Comparison of ENCODE assay signal across 11 cellular contexts in the genomic region with DNA sequence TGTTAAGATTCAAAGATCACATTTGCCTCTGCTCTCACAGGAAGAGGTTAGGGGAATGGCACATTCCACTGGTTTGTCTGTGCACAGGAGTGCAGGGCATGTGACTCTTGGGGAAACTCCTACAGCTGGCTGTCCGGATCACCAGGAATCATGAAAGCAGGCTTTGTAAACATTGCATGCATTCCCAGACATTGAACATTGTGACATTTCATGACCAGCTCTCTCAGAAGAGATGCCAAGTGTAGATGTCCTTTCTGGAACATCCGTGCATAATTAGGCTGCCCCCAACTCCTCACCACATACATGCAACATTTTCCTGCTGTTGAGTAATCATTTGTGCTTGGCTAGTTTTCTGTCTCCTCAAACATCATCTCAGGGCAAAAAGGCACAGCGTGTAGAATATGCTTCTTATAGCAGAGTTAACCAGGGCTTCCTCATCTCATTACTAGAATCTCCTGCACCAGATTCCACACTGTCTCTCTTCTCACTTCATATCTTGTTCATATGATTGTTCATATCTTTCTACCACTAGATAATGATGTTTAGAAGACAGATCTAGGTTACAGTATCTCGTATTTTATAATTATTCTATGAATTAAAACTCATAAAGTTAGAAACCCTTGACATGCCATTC.
DNase-seq lines count a peak whose midpoint lies in the region; ATAC-seq and TF ChIP-seq lines count a peak whose summit lies in the region.
"Had no signal": no experiment of that assay in that cellular context is flagged by ENCODE, and none has a peak within 500 bp of the region (broad histone marks: within the 10 kb centered on the region; RNA-seq: fewer than 3 reads in every experiment).

No MANE protein-coding gene starts in this region.

- no peak overlapping the region for H2BK5ac ChIP-seq in H9 (ENCODE audit: insufficient read length, low read length)

- intact Hi-C loops in sciatic nerve (cut with DNase I), result no loop called here

- no peak overlapping the region for H4K8ac ChIP-seq in H9 (replicated peaks; ENCODE audit: insufficient read length, low read depth, low read length)

- no peak overlapping the region for H3K4me3 Mint-ChIP-seq in effector memory CD8-positive, alpha-beta T cell
- no peak overlapping the region for H3K4me3 Mint-ChIP-seq in H9

- peaks cover 1 to 8% of the 10 kb centered on the region in 2 donors for H3K9me3 Mint-ChIP-seq in effector memory CD8-positive, alpha-beta T cell
- H3K9me3 Mint-ChIP-seq in H9, result peaks cover 11 to 12% of the 10 kb centered on the region in 2 experiments

- H3K79me2 ChIP-seq in GM23248 (ENCODE audit: insufficient read depth), result 0 out of 2 replicates have a peak, but pooled peaks cover 13% of the 10 kb centered on the region
- no peaks in the 10 kb centered on the region for H3K79me2 ChIP-seq in H9 (ENCODE audit: insufficient read depth, low read length)

- H3K4ac ChIP-seq in H9 (ENCODE audit: low read depth, low read length), result no peak overlapping the region

- H2AK5ac ChIP-seq in H9 (ENCODE audit: insufficient read length, low read length), result no peak overlapping the region

- H3K56ac ChIP-seq in H9 (ENCODE audit: insufficient read length, low read depth, low read length), result no peak overlapping the region

- H3K27ac Mint-ChIP-seq in effector memory CD8-positive, alpha-beta T cell, result no peak overlapping the region
- H3K27ac Mint-ChIP-seq in H9, result no peak overlapping the region

- DNase-seq in GM23248, result peak; percentile 97
- peak; percentile 99 to 100 for DNase-seq in foreskin fibroblast
- no peak for DNase-seq in sciatic nerve (ENCODE audit: low spot score)
- no peak for DNase-seq in stimulated activated CD4-positive, alpha-beta T cell treated with anti-CD3 and anti-CD28 coated beads, Interleukin-4, amount 100 ng/mL, for 24 hours
- DNase-seq in NCI-H526 treated with DMSO at 0.1 percent for 48 hours (lab: John Stamatoyannopoulos, UW), result no peak
- no peak for DNase-seq in effector memory CD8-positive, alpha-beta T cell
- DNase-seq in H9, result no peak
- DNase-seq: activated CD4-positive, alpha-beta T cell treated with anti-CD3 and anti-CD28 coated beads, Interleukin-2, amount 50 U/mL, for 48 hours; GDM1; NK-92 treated with Interleukin-12 subunit alpha and Interleukin-12 subunit beta, amount 100 ng/mL, for 24 hours had no signal

- H3K9me2 ChIP-seq in GM23248 (ENCODE audit: insufficient read depth), result no peaks in the 10 kb centered on the region

- no peak overlapping the region for H4K91ac ChIP-seq in H9 (ENCODE audit: insufficient read length, low read depth, low read length)

- in situ Hi-C loops in GM23248 (cut with MboI), result no loop called here

- H3K9me3 ChIP-seq in GM23248 (ENCODE audit: low read depth) (no peaks in the 10 kb centered on the region), H9 (ENCODE audit: control insufficient read depth, low read depth, low read length) (no peaks in the 10 kb centered on the region)

- H3K14ac ChIP-seq in H9 (ENCODE audit: insufficient read depth, low read length), result no peak overlapping the region

- no peak overlapping the region for H2BK12ac ChIP-seq in H9 (ENCODE audit: insufficient read length, low read depth, low read length)

- H3K23ac ChIP-seq in H9 (ENCODE audit: insufficient read length, low read depth, low read length), result no peak overlapping the region

- no peak overlapping the region for H3K18ac ChIP-seq in H9 (ENCODE audit: insufficient read length, low read depth, low read length)

- H3K4me3 ChIP-seq in GM23248, result peak overlapping the region; percentile 5; the same call in 1 of the 2 replicates
- no peak overlapping the region for H3K4me3 ChIP-seq in foreskin fibroblast (ENCODE audit: low read depth in 1 of 2, low read length in 2 of 2)

- H3K9ac ChIP-seq in GM23248, result peak overlapping the region; percentile 64
- H3K9ac ChIP-seq in H9 (ENCODE audit: extremely low read depth, insufficient read length, low read length), result no peak overlapping the region

- no peak overlapping the region for H2AFZ ChIP-seq in GM23248
- H2AFZ ChIP-seq in H9 (ENCODE audit: low read length), result no peak overlapping the region

- peaks cover 40% of the 10 kb centered on the region for H3F3A ChIP-seq in GM23248 (ENCODE audit: insufficient read depth)

- H3K27ac ChIP-seq in GM23248 (peak overlapping the region; percentile 86), H9 (ENCODE audit: insufficient read length, low read depth, low read length) (no peak overlapping the region)

- H2BK15ac ChIP-seq in H9 (ENCODE audit: low read depth, low read length), result no peak overlapping the region

- 14% methylated on average over 4 of the region's 4 CpGs for WGBS in GM23248 (ENCODE audit: low coverage in 1 of 2, low lambda C conversion rate in 2 of 2, missing lambda C conversion rate in 2 of 2), 2 experiments
- WGBS in H9 (ENCODE audit: extremely low coverage, insufficient read length, low lambda C conversion rate), result no CpG with 5 or more reads among the region's 4 CpGs

- no peak overlapping the region for H3T11ph ChIP-seq in H9 (ENCODE audit: low read length)

- no peaks in the 10 kb centered on the region for H3K4me1 Mint-ChIP-seq in effector memory CD8-positive, alpha-beta T cell (ENCODE audit: low read depth in 2 of 2)
- peaks cover 3 to 4% of the 10 kb centered on the region in 2 experiments for H3K4me1 Mint-ChIP-seq in H9

- H2BK120ac ChIP-seq in H9 (ENCODE audit: low read depth, low read length, poor library complexity, severe bottlenecking), result no peak overlapping the region

- ATAC-seq in SK-N-SH treated with all-trans-retinoic acid at 6 μM for 48 hours, result peak; percentile 85
- peak; percentile 52 for ATAC-seq in sciatic nerve
- ATAC-seq in effector memory CD8-positive, alpha-beta T cell (replicated peaks), result no peak

- no peaks in the 10 kb centered on the region for H3K36me3 Mint-ChIP-seq in effector memory CD8-positive, alpha-beta T cell (ENCODE audit: insufficient read depth)
- H3K36me3 Mint-ChIP-seq in H9 (ENCODE audit: insufficient read depth in 1 of 3, low read depth in 3 of 3), result peaks cover 2 to 11% (median 6%) of the 10 kb centered on the region in 3 experiments; a peak in 6 of 7 replicates

- H3K27me3 Mint-ChIP-seq in effector memory CD8-positive, alpha-beta T cell, result no peaks in the 10 kb centered on the region
- no peaks in the 10 kb centered on the region for H3K27me3 Mint-ChIP-seq in H9 (ENCODE audit: low read depth)

- H3K79me1 ChIP-seq in H9 (ENCODE audit: insufficient read depth, low read depth, low read length, poor library complexity, severe bottlenecking), result no peaks in the 10 kb centered on the region

- no peaks in the 10 kb centered on the region for H3K36me3 ChIP-seq in GM23248 (ENCODE audit: low read depth)

- no peaks in the 10 kb centered on the region for H4K20me1 ChIP-seq in GM23248 (ENCODE audit: insufficient read depth)
- no peaks in the 10 kb centered on the region for H4K20me1 ChIP-seq in H9 (ENCODE audit: control insufficient read depth, insufficient read depth, insufficient read length)

- no peak overlapping the region for H4K5ac ChIP-seq in H9 (ENCODE audit: insufficient read length, low read depth, low read length)

- no peaks in the 10 kb centered on the region for H3K23me2 ChIP-seq in H9 (ENCODE audit: insufficient read length, low read depth, low read length, poor library complexity, severe bottlenecking)

- H3K4me2 ChIP-seq in GM23248 (ENCODE audit: unreplicated experiment), result peak overlapping the region; percentile 68
- H3K4me2 ChIP-seq in H9 (ENCODE audit: insufficient read depth, insufficient read length, low read length), result no peak overlapping the region

- TF ChIP-seq CTCF in foreskin fibroblast (IDR thresholded peaks at IDR 0.05; ENCODE audit: low read depth, low read length) (no peak), H9 (conservative IDR thresholded peaks at IDR 0.05) (no peak)

- H2BK20ac ChIP-seq in H9 (ENCODE audit: low read depth, low read length, poor library complexity, severe bottlenecking), result no peak overlapping the region

- peaks cover 41% of the 10 kb centered on the region for H3K4me1 ChIP-seq in GM23248 (ENCODE audit: insufficient read depth)
- no peaks in the 10 kb centered on the region for H3K4me1 ChIP-seq in H9 (ENCODE audit: insufficient read depth, low read length)

- H3K27me3 ChIP-seq in GM23248 (replicated peaks; ENCODE audit: insufficient read depth), result no peaks in the 10 kb centered on the region
- no peaks in the 10 kb centered on the region; the same call in 1 of the 2 replicates for H3K27me3 ChIP-seq in H9 (ENCODE audit: insufficient read depth, low read length)

TF ChIP-seq in SK-N-SH treated with all-trans-retinoic acid at 6 μM for 48 hours, 23 proteins besides CTCF, POLR2A, EP300 and RAD21:
- TF ChIP-seq RARB (CRISPR knock-in tag; IDR thresholded peaks at IDR 0.05), result no peak

Comparison
In these comparisons a context has a peak if more than half of its experiments do, and no peak if none do; other contexts are left out.
1. DNase-seq: peak in GM23248 (single experiment) and foreskin fibroblast (2 of 2); none in sciatic nerve (single experiment), stimulated activated CD4-positive, alpha-beta T cell treated with anti-CD3 and anti-CD28 coated beads, Interleukin-4, amount 100 ng/mL, for 24 hours (single experiment), NCI-H526 treated with DMSO at 0.1 percent for 48 hours (single experiment), effector memory CD8-positive, alpha-beta T cell (0 of 3) and H9 (single experiment).